ENCODE assay signal across 10 cellular contexts in genomic region chr20:3751664-3752385, GRCh38.
DNase-seq lines count a peak whose midpoint lies in the region; TF ChIP-seq lines count a peak whose summit lies in the region.
"Had no signal": no experiment of that assay in that cellular context is flagged by ENCODE, and none has a peak within 500 bp of the region (broad histone marks: within the 10 kb centered on the region; RNA-seq: fewer than 3 reads in every experiment).

No MANE protein-coding gene starts in this region.

- H3K27me3 ChIP-seq in BLaER1 = no peaks in the 10 kb centered on the region

- H3K4me1 ChIP-seq in BLaER1 = peaks cover 17% of the 10 kb centered on the region

- H3K9me3 Mint-ChIP-seq in activated naive CD4-positive, alpha-beta T cell treated with anti-CD3 and anti-CD28 coated beads, Interleukin-2, amount 10 ng/mL, durations not matched to agents 7 days and 5 days = no peaks in the 10 kb centered on the region

- peak overlapping the region; percentile 74 for H3K4me2 ChIP-seq in BLaER1

- H3K36me3 ChIP-seq in BLaER1 = peaks cover 60% of the 10 kb centered on the region

- H3K27ac ChIP-seq in BLaER1 (no peak overlapping the region), skin epidermis (peak overlapping the region in 1 of 21 experiments; percentile 24)
- H3K27ac ChIP-seq: C4-2B, SK-N-MC had no signal

- peak overlapping the region; percentile 63 for H3K4me3 ChIP-seq in BLaER1
- peak overlapping the region; percentile 3 to 46 (median 21) for H3K4me3 ChIP-seq in skin epidermis
- H3K4me3 ChIP-seq: SK-N-MC had no signal

- H4K20me1 ChIP-seq in BLaER1 = peaks cover 47% of the 10 kb centered on the region

- H3K27ac Mint-ChIP-seq in activated naive CD4-positive, alpha-beta T cell treated with anti-CD3 and anti-CD28 coated beads, Interleukin-2, amount 10 ng/mL, durations not matched to agents 7 days and 5 days = no peak overlapping the region

- no peaks in the 10 kb centered on the region for H3K36me3 Mint-ChIP-seq in activated naive CD4-positive, alpha-beta T cell treated with anti-CD3 and anti-CD28 coated beads, Interleukin-2, amount 10 ng/mL, durations not matched to agents 7 days and 5 days

- H3K4me3 Mint-ChIP-seq in activated naive CD4-positive, alpha-beta T cell treated with anti-CD3 and anti-CD28 coated beads, Interleukin-2, amount 10 ng/mL, durations not matched to agents 7 days and 5 days = peak overlapping the region; percentile 60

- CTCF ChIA-PET in activated naive CD4-positive, alpha-beta T cell treated with anti-CD3 and anti-CD28 coated beads, Interleukin-2, amount 10 ng/mL, durations not matched to agents 7 days and 5 days (lab: Charles Lee) = interaction anchor here (0.7 to 4.1 kb wide), 10 partner anchors 9 to 189 kb away, joined by 3 to 30 read pairs (median 4); partner anchors contain the start of genes ADISSP and CENPB
- CTCF ChIA-PET in HEK293T (lab: Yijun Ruan, JAX) = interaction anchor here (0.8 to 0.9 kb wide), 2 partner anchors 16 to 103 kb away, joined by 3 read pairs; partner anchors contain the start of gene ADISSP

- H3K9ac ChIP-seq in BLaER1 = 0 out of 2 replicates have a peak overlapping the region, but pooled peaks have one; percentile 19

- peaks cover 15% of the 10 kb centered on the region for H3K4me1 Mint-ChIP-seq in activated naive CD4-positive, alpha-beta T cell treated with anti-CD3 and anti-CD28 coated beads, Interleukin-2, amount 10 ng/mL, durations not matched to agents 7 days and 5 days

- H3K9me3 ChIP-seq in BLaER1 = no peaks in the 10 kb centered on the region

- DNase-seq in NCI-H510A (lab: John Stamatoyannopoulos, UW) (peak; percentile 91), hepatic stellate cell (ENCODE audit: low spot score) (peak; percentile 54), HEK293T (ENCODE audit: extremely low spot score) (no peak), AML-193 (lab: John Stamatoyannopoulos, UW) (no peak), Ammon's horn (ENCODE audit: low spot score) (no peak)
- DNase-seq in activated naive CD4-positive, alpha-beta T cell treated with anti-CD3 and anti-CD28 coated beads, Interleukin-2, amount 10 ng/mL, durations not matched to agents 7 days and 5 days = peak; percentile 71

- POLR2A ChIA-PET in HEK293T (lab: Yijun Ruan, JAX) = interaction anchor here (1.1 to 1.9 kb wide), 2 partner anchors 16 to 17 kb away, joined by 4 to 6 read pairs; partner anchors contain the start of gene ADISSP

- H3K27me3 Mint-ChIP-seq in activated naive CD4-positive, alpha-beta T cell treated with anti-CD3 and anti-CD28 coated beads, Interleukin-2, amount 10 ng/mL, durations not matched to agents 7 days and 5 days = peaks cover 31% of the 10 kb centered on the region

TF ChIP-seq in HEK293T, 16 proteins besides CTCF, POLR2A, EP300 and RAD21:
- TF ChIP-seq SUZ12 (IDR thresholded peaks at IDR 0.05) (no peak), PKNOX1 (IDR thresholded peaks at IDR 0.05) (no peak)

Comparison
In these comparisons a context has a peak if more than half of its experiments do, and no peak if none do; other contexts are left out.
1. DNase-seq: peak in NCI-H510A (single experiment), activated naive CD4-positive, alpha-beta T cell treated with anti-CD3 and anti-CD28 coated beads, Interleukin-2, amount 10 ng/mL, durations not matched to agents 7 days and 5 days (single experiment) and hepatic stellate cell (single experiment); none in HEK293T (single experiment), AML-193 (0 of 2) and Ammon's horn (single experiment).